In genomic region chr16:8776193-8776592, GRCh38 we compare ENCODE assay signal across 30 cellular contexts. TPM values are rescaled to one million over a fixed set of nuclear protein-coding genes. Genes with fewer than 3 reads are reported as not detected.
DNase-seq lines count a peak whose midpoint lies in the region; ATAC-seq and TF ChIP-seq lines count a peak whose summit lies in the region.
"Had no signal": no experiment of that assay in that cellular context is flagged by ENCODE, and none has a peak within 500 bp of the region (broad histone marks: within the 10 kb centered on the region; RNA-seq: fewer than 3 reads in every experiment).

No MANE protein-coding gene starts in this region.

- no peak overlapping the region for H3K4me2 ChIP-seq in mammary epithelial cell (ENCODE audit: insufficient read depth, low read depth, low read length)

- no peak overlapping the region for H3K9ac ChIP-seq in mammary epithelial cell (ENCODE audit: insufficient read depth, low read length)

- 96% methylated on average over 3 of the region's 11 CpGs for WGBS in mammary epithelial cell (ENCODE audit: low coverage, missing lambda C conversion rate)

- in situ Hi-C loops in T47D (cut with HindIII; ENCODE audit: low pct_unique_long_range_greater_than_20kb, low sequenced_read_pairs) (no loop called here), mammary epithelial cell (cut with MboI; ENCODE audit: low sequenced_read_pairs in 2 of 2) (no loop called here)

- dilution Hi-C loops in mammary epithelial cell (cut with HindIII; ENCODE audit: low sequenced_read_pairs), result no loop called here

- DNase-seq in T47D (ENCODE audit: low read depth in 1 of 2, low spot score in 1 of 2) (peak; percentile 56 to 87), mammary epithelial cell (no peak), epithelial cell of esophagus (ENCODE audit: low read depth) (peak; percentile 93), lower lobe of right lung (peak; percentile 49), SHP77 treated with DMSO at 0.1 percent for 48 hours (lab: John Stamatoyannopoulos, UW) (no peak), MG63 (no peak)
- DNase-seq in activated CD4-positive, alpha-beta T cell treated with anti-CD3 and anti-CD28 coated beads for 4 hours, result no peak
- DNase-seq: 8988T; activated CD4-positive, alpha-beta T cell treated with anti-CD3 and anti-CD28 coated beads, Interleukin-2, amount 50 U/mL, for 1 hour; activated CD8-positive, alpha-beta memory T cell treated with anti-CD3 and anti-CD28 coated beads, Interleukin-2, amount 10 ng/mL, durations not matched to agents 7 days and 5 days; activated naive CD4-positive, alpha-beta T cell; activated T-cell treated with anti-CD3 and anti-CD28 coated beads, Interleukin-2, amount 50 U/mL, for 48 hours; body of pancreas; CD4-positive, CD25-positive, alpha-beta regulatory T cell; dorsolateral prefrontal cortex; GOT3; head of caudate nucleus; naive B cell; NCI-H1436; NCI-H2107; NCI-H446; NCI-H774; nucleus accumbens; psoas muscle; stimulated activated CD4-positive, alpha-beta T cell treated with anti-CD3 and anti-CD28 coated beads, Interleukin-15, amount 100 ng/mL, for 24 hours; stimulated activated naive B cell treated with anti-CD40 and anti-IgM and Interleukin-4, amounts not matched to agents 10 μg/mL and 1 μg/mL and 100 μg/mL, for 72 hours; uterus; WERI-Rb-1 had no signal

- TF ChIP-seq CTCF in mammary epithelial cell (conservative IDR thresholded peaks at IDR 0.05 in 1 of 2, IDR thresholded peaks at IDR 0.05 in 1 of 2; ENCODE audit: extremely low read depth in 1 of 2, insufficient read depth in 1 of 2, low read depth in 1 of 2, low read length in 2 of 2) (no peak), epithelial cell of esophagus (IDR thresholded peaks at IDR 0.05; ENCODE audit: insufficient read depth, low read depth, low read length, missing control alignments) (no peak), lower lobe of right lung (IDR thresholded peaks at IDR 0.05) (no peak)

- ATAC-seq in lower lobe of right lung (peak; percentile 52 to 73), GM19467 (IDR thresholded peaks at IDR 0.05; ENCODE audit: unreplicated experiment) (no peak)
- ATAC-seq: activated CD8-positive, alpha-beta memory T cell treated with anti-CD3 and anti-CD28 coated beads, Interleukin-2, amount 10 ng/mL, durations not matched to agents 7 days and 5 days; body of pancreas; GM12878; psoas muscle; stimulated activated naive B cell treated with anti-CD40 and anti-IgM and Interleukin-4, amounts not matched to agents 10 μg/mL and 1 μg/mL and 100 μg/mL, for 72 hours had no signal

- no peak overlapping the region for H2AFZ ChIP-seq in mammary epithelial cell (ENCODE audit: low read depth, low read length)

- H3K4me1 ChIP-seq in mammary epithelial cell (ENCODE audit: insufficient read depth, low read length), result no peaks in the 10 kb centered on the region
- H3K4me1 ChIP-seq in lower lobe of right lung, result no peaks in the 10 kb centered on the region
- H3K4me1 ChIP-seq: psoas muscle, uterus had no signal

- no peaks in the 10 kb centered on the region for H3K79me2 ChIP-seq in mammary epithelial cell (ENCODE audit: insufficient read depth, low read length)

- H3K36me3 ChIP-seq in mammary epithelial cell (ENCODE audit: insufficient read depth, low read length) (no peaks in the 10 kb centered on the region), lower lobe of right lung (peaks cover 40% of the 10 kb centered on the region), MG63 (no peaks in the 10 kb centered on the region)
- H3K36me3 ChIP-seq: uterus, WERI-Rb-1 had no signal

- no peaks in the 10 kb centered on the region for H4K20me1 ChIP-seq in mammary epithelial cell (ENCODE audit: insufficient read depth, low read length)

- H3K27ac ChIP-seq in mammary epithelial cell (ENCODE audit: insufficient read depth, low read depth, low read length), result no peak overlapping the region
- no peak overlapping the region for H3K27ac ChIP-seq in lower lobe of right lung
- H3K27ac ChIP-seq: body of pancreas, dorsolateral prefrontal cortex, psoas muscle, uterus, WERI-Rb-1 had no signal

- no peak overlapping the region for H3K4me3 ChIP-seq in mammary epithelial cell (replicated peaks in 1 of 3; ENCODE audit: insufficient read depth in 1 of 3, low read depth in 2 of 3, low read length in 3 of 3)
- H3K4me3 ChIP-seq in epithelial cell of esophagus (ENCODE audit: low read length), result no peak overlapping the region
- no peak overlapping the region for H3K4me3 ChIP-seq in lower lobe of right lung
- H3K4me3 ChIP-seq in MG63, result no peak overlapping the region
- H3K4me3 ChIP-seq: body of pancreas, dorsolateral prefrontal cortex, GM12878, psoas muscle, uterus had no signal

- H3K27me3 ChIP-seq in mammary epithelial cell (ENCODE audit: insufficient read depth, low read length) (no peaks in the 10 kb centered on the region), lower lobe of right lung (ENCODE audit: low read depth) (no peaks in the 10 kb centered on the region), MG63 (no peaks in the 10 kb centered on the region)
- H3K27me3 ChIP-seq: body of pancreas, dorsolateral prefrontal cortex, uterus had no signal

- intact Hi-C loops in mammary epithelial cell (cut with micrococcal nuclease) (no loop called here), lower lobe of right lung (cut with DNase I) (no loop called here)

- H3K9me3 ChIP-seq in mammary epithelial cell (replicated peaks; ENCODE audit: insufficient read depth, low read length), result no peaks in the 10 kb centered on the region
- no peaks in the 10 kb centered on the region for H3K9me3 ChIP-seq in lower lobe of right lung
- no peaks in the 10 kb centered on the region for H3K9me3 ChIP-seq in MG63
- H3K9me3 ChIP-seq: body of pancreas, psoas muscle, uterus had no signal

- BruUV-seq in mammary epithelial cell (replicated peaks; lab: Mats Ljungman, UMichigan), result no TSS peak

- CTCF ChIA-PET in mammary epithelial cell (lab: Charles Lee; ENCODE audit: low non-redundant PET), result no interaction called here

RNA-seq across cellular contexts. Expression of gene TMEM186, which starts 21.2 kb away (rescaled TPM):
- total RNA-seq in mammary epithelial cell (1 to 10 TPM; 4.5 to 9.8 TPM), lower lobe of right lung (8.6 TPM)
- polyA plus RNA-seq in mammary epithelial cell, result 10.8 TPM
- not detected for polyA minus RNA-seq in mammary epithelial cell
- total RNA-seq in MG63 (2014; rRNA removed; shearing (Covaris generic); ENCODE audit: low replicate concordance), result 9.3 and 16.7 TPM in 2 replicates

RNA-seq across cellular contexts. Expression of gene PMM2, which starts 21.4 kb away (rescaled TPM):
- total RNA-seq in mammary epithelial cell (10 to 100 TPM; 36.2 to 67.8 TPM), lower lobe of right lung (39.3 TPM)
- 34.2 TPM for polyA plus RNA-seq in mammary epithelial cell
- polyA minus RNA-seq in mammary epithelial cell, result 68.8 TPM
- 45.8 and 53.1 TPM in 2 replicates for total RNA-seq in MG63 (2014; rRNA removed; shearing (Covaris generic); ENCODE audit: low replicate concordance)

Comparison
In these comparisons a context has a peak if more than half of its experiments do, and no peak if none do; other contexts are left out.
1. DNase-seq: peak in T47D (2 of 2), epithelial cell of esophagus (single experiment) and lower lobe of right lung (single experiment); none in mammary epithelial cell (single experiment), activated CD4-positive, alpha-beta T cell treated with anti-CD3 and anti-CD28 coated beads for 4 hours (0 of 2), SHP77 treated with DMSO at 0.1 percent for 48 hours (single experiment) and MG63 (single experiment).